Comparison of ENCODE assay signal across 8 cellular contexts in genomic region chr1:227787513-227788278, GRCh38. TPM values are rescaled to one million over a fixed set of nuclear protein-coding genes. Genes with fewer than 3 reads are reported as not detected.
DNase-seq lines count a peak whose midpoint lies in the region; ATAC-seq, FAIRE-seq and TF ChIP-seq lines count a peak whose summit lies in the region.

No MANE protein-coding gene starts in this region.

- peak overlapping the region; percentile 26 to 41 for H3K9ac ChIP-seq in kidney (ENCODE audit: low read length in 2 of 2)

- H3K4me1 ChIP-seq in kidney (ENCODE audit: control insufficient read depth in 1 of 2, insufficient read depth in 1 of 2, low read depth in 1 of 2, low read length in 2 of 2) = peaks cover 3 to 11% of the 10 kb centered on the region in 2 donors

- H3K4me3 ChIP-seq in kidney (ENCODE audit: low read length in 2 of 2) = peak overlapping the region; percentile 73 to 91

- intact Hi-C loops in kidney (cut with DNase I) = no loop called here

- peak overlapping the region in 1 of 2 donors; percentile 43 for H3K27ac ChIP-seq in kidney (ENCODE audit: low read depth in 2 of 2, low read length in 2 of 2)

- FAIRE-seq in kidney (lab: Jason Lieb, UNC) = no peak

- ATAC-seq in GM19025 (IDR thresholded peaks at IDR 0.05; ENCODE audit: low read depth, unreplicated experiment) (peak; percentile 95), HG03196 (IDR thresholded peaks at IDR 0.05; ENCODE audit: unreplicated experiment) (peak; percentile 94)
- ATAC-seq in activated CD4-positive, CD25-positive, alpha-beta regulatory T cell treated with anti-CD3 and anti-CD28 coated beads, Interleukin-2, amount 50 U/mL, for 24 hours = peak; percentile 94 to 96

- H3K36me3 ChIP-seq in kidney (ENCODE audit: control insufficient read depth in 1 of 2, insufficient read depth in 2 of 2, low read length in 2 of 2) = no peaks in the 10 kb centered on the region

- DNase-seq in AG09319 (ENCODE audit: extremely low read depth, low read depth) (peak; percentile 87), NCI-H226 (peak; percentile 76), cerebellar cortex (ENCODE audit: low spot score) (peak; percentile 97), kidney (peak; percentile 98)
- peak; percentile 93 for DNase-seq in stimulated activated CD4-positive, alpha-beta T cell treated with anti-CD3 and anti-CD28 coated beads, Interleukin-15, amount 100 ng/mL, for 24 hours

- H3K9me3 ChIP-seq in kidney (ENCODE audit: control insufficient read depth in 1 of 2, low read length in 2 of 2) = no peaks in the 10 kb centered on the region

- TF ChIP-seq CTCF in AG09319 (IDR thresholded peaks at IDR 0.05; ENCODE audit: low read depth, low read length) (no peak), kidney (IDR thresholded peaks at IDR 0.05; ENCODE audit: borderline replicate concordance, extremely low read depth, insufficient read depth) (no peak)

RNA-seq across cellular contexts. Expression of gene PRSS38, which starts 27.8 kb away (rescaled TPM):
- not detected for total RNA-seq in kidney
- polyA plus RNA-seq in kidney (ENCODE audit: insufficient read depth, low read depth, low replicate concordance) = not detected

RNA-seq across cellular contexts. Expression of gene SNAP47, which starts 52.5 kb away (rescaled TPM):
- 32.4 TPM for total RNA-seq in kidney
- 31.6 TPM for polyA plus RNA-seq in kidney (ENCODE audit: insufficient read depth, low read depth, low replicate concordance)

RNA-seq across cellular contexts. Expression of gene JMJD4, which starts 52.6 kb away (rescaled TPM):
- total RNA-seq in kidney = 15.9 TPM
- polyA plus RNA-seq in kidney (ENCODE audit: insufficient read depth, low read depth, low replicate concordance) = 12.6 TPM
